In genomic region chr12:111597731-111598636, GRCh38 we compare ENCODE assay signal across 8 cellular contexts. TPM values are rescaled to one million over a fixed set of nuclear protein-coding genes. Genes with fewer than 3 reads are reported as not detected.
DNase-seq lines count a peak whose midpoint lies in the region; ATAC-seq, FAIRE-seq and TF ChIP-seq lines count a peak whose summit lies in the region.

No MANE protein-coding gene starts in this region.

- H3K4me3 Mint-ChIP-seq in activated naive CD8-positive, alpha-beta T cell treated with anti-CD3 and anti-CD28 coated beads, Interleukin-2, amount 50 U/mL, for 24 hours: peak overlapping the region; percentile 88

- H3K36me3 Mint-ChIP-seq in activated naive CD8-positive, alpha-beta T cell treated with anti-CD3 and anti-CD28 coated beads, Interleukin-2, amount 50 U/mL, for 24 hours (ENCODE audit: low read depth): peaks cover 5% of the 10 kb centered on the region

- H3K27ac Mint-ChIP-seq in activated naive CD8-positive, alpha-beta T cell treated with anti-CD3 and anti-CD28 coated beads, Interleukin-2, amount 50 U/mL, for 24 hours: peak overlapping the region; percentile 69

- 0 out of 2 replicates have a peak, but pooled peaks cover 3% of the 10 kb centered on the region for H3K36me3 ChIP-seq in SJCRH30
- H3K36me3 ChIP-seq in heart left ventricle: no peaks in the 10 kb centered on the region
- no peaks in the 10 kb centered on the region for H3K36me3 ChIP-seq in pancreas

- H3K9me3 ChIP-seq in SJCRH30 (replicated peaks): no peaks in the 10 kb centered on the region
- no peaks in the 10 kb centered on the region for H3K9me3 ChIP-seq in heart left ventricle
- no peaks in the 10 kb centered on the region for H3K9me3 ChIP-seq in pancreas

- H3K27me3 ChIP-seq in SJCRH30 (no peaks in the 10 kb centered on the region), heart left ventricle (no peaks in the 10 kb centered on the region), pancreas (no peaks in the 10 kb centered on the region)

- H3K27ac ChIP-seq in SJCRH30 (peak overlapping the region; percentile 29), heart left ventricle (peak overlapping the region; percentile 93 to 100 (median 98)), pancreas (peak overlapping the region; percentile 89 to 94 (median 92))

- TF ChIP-seq POLR2A in heart left ventricle (IDR thresholded peaks at IDR 0.05): no peak

- TF ChIP-seq CTCF in heart left ventricle (IDR thresholded peaks at IDR 0.05) (no peak), pancreas (IDR thresholded peaks at IDR 0.05) (no peak)

- peaks cover 43% of the 10 kb centered on the region for H3K4me1 Mint-ChIP-seq in activated naive CD8-positive, alpha-beta T cell treated with anti-CD3 and anti-CD28 coated beads, Interleukin-2, amount 50 U/mL, for 24 hours

- H3K4me1 ChIP-seq in SJCRH30: no peaks in the 10 kb centered on the region
- peaks cover 0 to 54% (median 42%) of the 10 kb centered on the region in 12 donors for H3K4me1 ChIP-seq in heart left ventricle
- H3K4me1 ChIP-seq in pancreas: peaks cover 9 to 22% (median 15%) of the 10 kb centered on the region in 3 donors

- ATAC-seq in HG03045 (IDR thresholded peaks at IDR 0.05; ENCODE audit: unreplicated experiment) (peak; percentile 20), heart left ventricle (peak; percentile 16 to 69 (median 51)), pancreas (peak; percentile 57 to 76 (median 64))
- ATAC-seq in activated naive CD8-positive, alpha-beta T cell treated with anti-CD3 and anti-CD28 coated beads, Interleukin-2, amount 50 U/mL, for 24 hours: peak; percentile 2

- DNase-seq in NCI-H2171 (lab: John Stamatoyannopoulos, UW): peak; percentile 15
- no peak for DNase-seq in NCI-H2171 treated with DMSO at 0.1 percent for 48 hours (lab: John Stamatoyannopoulos, UW)
- peak; percentile 38 to 46 for DNase-seq in SJCRH30
- DNase-seq in activated naive CD8-positive, alpha-beta T cell treated with anti-CD3 and anti-CD28 coated beads, Interleukin-2, amount 50 U/mL, for 24 hours: peak; percentile 47
- DNase-seq in heart left ventricle: peak; percentile 54 to 77 (median 63)
- DNase-seq in pancreas: peak; percentile 46 to 84 (median 61)
- no peak for DNase-seq in GOT3 (lab: John Stamatoyannopoulos, UW)

- intact Hi-C loops in heart left ventricle (cut with DNase I): loop anchor here in 2 of 10 donors (5.0 kb wide), 2 partner anchors 39 to 41 kb away; no protein-coding TSS in a partner anchor
- intact Hi-C loops in pancreas (cut with DNase I): no loop called here

- FAIRE-seq in pancreas (lab: Jason Lieb, UNC): no peak

- 0 to 2% (median 1%) methylated on average over 30 to 73 of the region's 73 CpGs for WGBS in heart left ventricle, 4 donors
- WGBS in pancreas, 2 donors: 0% methylated on average over 36 to 73 of the region's 73 CpGs

- H3K9me3 Mint-ChIP-seq in activated naive CD8-positive, alpha-beta T cell treated with anti-CD3 and anti-CD28 coated beads, Interleukin-2, amount 50 U/mL, for 24 hours: no peaks in the 10 kb centered on the region

- H3K4me3 ChIP-seq in SJCRH30 (peak overlapping the region; percentile 96), heart left ventricle (peak overlapping the region; percentile 72 to 98 (median 96)), pancreas (peak overlapping the region; percentile 92 to 98 (median 95))

- H3K27me3 Mint-ChIP-seq in activated naive CD8-positive, alpha-beta T cell treated with anti-CD3 and anti-CD28 coated beads, Interleukin-2, amount 50 U/mL, for 24 hours: no peaks in the 10 kb centered on the region

RNA-seq across cellular contexts. Expression of gene ATXN2, which starts 1.1 kb away (rescaled TPM):
- total RNA-seq in SJCRH30 (2014; rRNA removed; shearing (Covaris generic)): 25.2 and 38.2 TPM in 2 replicates
- total RNA-seq in heart left ventricle: 10 to 100 TPM; 34.7 to 59.3 (median 48.8) TPM
- 10 to 100 TPM; 23.6 to 35.0 TPM for polyA plus RNA-seq in heart left ventricle
- 10 to 100 TPM; 12.9 to 25.7 (median 17.6) TPM for total RNA-seq in pancreas
- polyA plus RNA-seq in pancreas: 10 to 100 TPM; 20.8 to 28.2 TPM

Comparison
In these comparisons a context has a peak if more than half of its experiments do, and no peak if none do; other contexts are left out.
1. DNase-seq: peak in NCI-H2171 (single experiment), SJCRH30 (2 of 2), activated naive CD8-positive, alpha-beta T cell treated with anti-CD3 and anti-CD28 coated beads, Interleukin-2, amount 50 U/mL, for 24 hours (single experiment), heart left ventricle (5 of 5) and pancreas (6 of 6); none in NCI-H2171 treated with DMSO at 0.1 percent for 48 hours (single experiment) and GOT3 (single experiment).
2. ATAC-seq: peak in every context shown above with its lines; median percentile 64 in pancreas; 51 in heart left ventricle; 20 in HG03045; 2 in activated naive CD8-positive, alpha-beta T cell treated with anti-CD3 and anti-CD28 coated beads, Interleukin-2, amount 50 U/mL, for 24 hours.
3. H3K27ac ChIP-seq: peak in every context shown above with its lines; median percentile 98 in heart left ventricle; 92 in pancreas; 29 in SJCRH30.
4. Peak in every context shown above with its lines, with median percentiles within 50 percentile points of each other: H3K4me3 ChIP-seq.